ENCODE assay signal across 16 cellular contexts in the genomic region with DNA sequence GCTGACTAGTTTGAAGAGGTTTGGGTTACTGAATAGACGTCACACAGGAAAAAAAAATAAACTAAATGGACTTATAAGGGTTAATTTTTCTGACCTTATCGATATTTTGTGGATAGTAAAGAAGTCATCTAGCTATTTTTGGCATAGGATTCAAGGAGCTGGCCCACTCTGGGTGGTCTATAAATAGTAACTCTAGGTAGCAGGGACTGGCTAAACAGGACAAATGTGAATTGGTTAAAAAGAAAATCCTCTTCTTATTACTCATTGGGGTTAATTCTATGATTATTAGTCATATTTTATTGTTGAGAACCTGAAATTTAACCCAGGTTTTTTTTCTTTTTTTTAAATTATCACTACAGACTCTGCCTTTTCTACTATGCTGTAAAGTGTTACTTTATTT.
DNase-seq lines count a peak whose midpoint lies in the region; ATAC-seq, FAIRE-seq and TF ChIP-seq lines count a peak whose summit lies in the region.
"Had no signal": no experiment of that assay in that cellular context is flagged by ENCODE, and none has a peak within 500 bp of the region (broad histone marks: within the 10 kb centered on the region; RNA-seq: fewer than 3 reads in every experiment).

No MANE protein-coding gene starts in this region.

- no peak overlapping the region for H3K9ac ChIP-seq in IMR-90 (ENCODE audit: low read depth, low read length)
- H3K9ac ChIP-seq in astrocyte (ENCODE audit: low read length): no peak overlapping the region
- H3K9ac ChIP-seq: BLaER1 treated with 17β-estradiol and CSF1 and Interleukin-3, amounts not matched to agents 10 nM and 100 nM had no signal

- no peak overlapping the region for H2AK9ac ChIP-seq in IMR-90 (replicated peaks; ENCODE audit: low read depth, low read length, poor library complexity)

- H3K36me3 ChIP-seq in IMR-90 (ENCODE audit: control insufficient read depth, insufficient read depth, low read length) (no peaks in the 10 kb centered on the region), astrocyte (ENCODE audit: insufficient read depth, low read length) (no peaks in the 10 kb centered on the region), psoas muscle (ENCODE audit: insufficient read depth in 1 of 2, low read depth in 1 of 2) (peaks cover 0 to 21% of the 10 kb centered on the region in 2 donors)

- WGBS in IMR-90 (ENCODE audit: extremely low coverage in 2 of 2, insufficient read length in 1 of 2), 2 experiments: 18% methylated on average over 2 of the region's 2 CpGs; no CpG with 5 or more reads in 1 of the 2 experiments
- 35 to 45% (median 44%) methylated on average over 2 of the region's 2 CpGs for WGBS in psoas muscle, 3 donors

- POLR2A ChIA-PET in IMR-90 (lab: Charles Lee; ENCODE audit: unreplicated experiment): no interaction called here
- POLR2A ChIA-PET in CD4-positive, alpha-beta T cell (lab: Charles Lee): no interaction called here

- DNase-seq in ELR (ENCODE audit: low read depth) (peak; percentile 46), IMR-90 (peak; percentile 56), astrocyte (ENCODE audit: low read depth) (peak; percentile 59), psoas muscle (no peak)
- no peak for DNase-seq in CD4-positive, alpha-beta T cell
- DNase-seq: H9, KBM-7, NCI-H1105 treated with DMSO at 0.1 percent for 48 hours, NCI-H187, T-cell had no signal

- no peak overlapping the region for H2BK15ac ChIP-seq in IMR-90 (ENCODE audit: low read depth, low read length)

- no peak overlapping the region for H3K4me3 Mint-ChIP-seq in astrocyte (ENCODE audit: unreplicated experiment)
- H3K4me3 Mint-ChIP-seq in CD4-positive, alpha-beta T cell: no peak overlapping the region
- H3K4me3 Mint-ChIP-seq: H9, T-cell had no signal

- no peak for TF ChIP-seq POLR2A in IMR-90 (IDR thresholded peaks at IDR 0.05; ENCODE audit: low read depth, low read length)

- CTCF ChIA-PET in IMR-90 (lab: Yijun Ruan, JAX): no interaction called here
- CTCF ChIA-PET in CD4-positive, alpha-beta T cell (lab: Charles Lee): no interaction called here

- no peaks in the 10 kb centered on the region for H3K9me1 ChIP-seq in IMR-90 (ENCODE audit: insufficient read depth, low read length)

- H3K36me3 Mint-ChIP-seq in astrocyte (ENCODE audit: low read depth, unreplicated experiment): peaks cover 10% of the 10 kb centered on the region
- H3K36me3 Mint-ChIP-seq in CD4-positive, alpha-beta T cell (ENCODE audit: low read depth): peaks cover 79% of the 10 kb centered on the region

- H3K14ac ChIP-seq in IMR-90 (replicated peaks; ENCODE audit: low read depth, low read length): no peak overlapping the region

- H4K5ac ChIP-seq in IMR-90 (ENCODE audit: low read depth, low read length): no peak overlapping the region

- H4K20me1 ChIP-seq in IMR-90 (ENCODE audit: insufficient read depth, low read length) (no peaks in the 10 kb centered on the region), astrocyte (ENCODE audit: insufficient read depth, low read length) (no peaks in the 10 kb centered on the region)

- H2AK5ac ChIP-seq in IMR-90 (ENCODE audit: low read depth, low read length): no peak overlapping the region

- H3K18ac ChIP-seq in IMR-90 (ENCODE audit: low read depth, low read length): no peak overlapping the region

- H3K4me3 ChIP-seq in IMR-90 (ENCODE audit: insufficient read depth, low read depth, low read length) (no peak overlapping the region), astrocyte (ENCODE audit: insufficient read depth, low read depth, low read length) (no peak overlapping the region), psoas muscle (no peak overlapping the region)
- H3K4me3 ChIP-seq: BLaER1 treated with 17β-estradiol and CSF1 and Interleukin-3, amounts not matched to agents 10 nM and 100 nM; SJSA1 had no signal

- H3K9me3 ChIP-seq in IMR-90 (ENCODE audit: control insufficient read depth, insufficient read depth, low read length) (no peaks in the 10 kb centered on the region), astrocyte (ENCODE audit: insufficient read depth, low read depth, low read length) (no peaks in the 10 kb centered on the region), psoas muscle (no peaks in the 10 kb centered on the region)
- no peaks in the 10 kb centered on the region for H3K9me3 ChIP-seq in CD4-positive, alpha-beta T cell (ENCODE audit: control insufficient read depth, low read length)
- H3K9me3 ChIP-seq: SJSA1 had no signal

- no peaks in the 10 kb centered on the region for H3K27me3 ChIP-seq in IMR-90 (ENCODE audit: control insufficient read depth, insufficient read depth, low read length)
- no peaks in the 10 kb centered on the region for H3K27me3 ChIP-seq in astrocyte (ENCODE audit: insufficient read depth, low read length)
- no peaks in the 10 kb centered on the region for H3K27me3 ChIP-seq in psoas muscle (ENCODE audit: insufficient read depth in 3 of 3, low read length in 2 of 3)
- H3K27me3 ChIP-seq in CD4-positive, alpha-beta T cell (ENCODE audit: control insufficient read depth, insufficient read depth, low read length): no peaks in the 10 kb centered on the region
- H3K27me3 ChIP-seq: BLaER1 treated with 17β-estradiol and CSF1 and Interleukin-3, amounts not matched to agents 10 nM and 100 nM; SJSA1 had no signal

- H3K27ac ChIP-seq in IMR-90 (ENCODE audit: insufficient read depth, low read length) (no peak overlapping the region), astrocyte (ENCODE audit: low read depth, low read length) (no peak overlapping the region), psoas muscle (no peak overlapping the region)
- H3K27ac ChIP-seq in CD4-positive, alpha-beta T cell (ENCODE audit: low read depth, low read length): no peak overlapping the region
- H3K27ac ChIP-seq: BLaER1 treated with 17β-estradiol and CSF1 and Interleukin-3, amounts not matched to agents 10 nM and 100 nM; SJSA1 had no signal

- no peak for FAIRE-seq in astrocyte (lab: Jason Lieb, UNC)
- FAIRE-seq: GM18507, RCC 7860 had no signal

- no peak overlapping the region for H3K56ac ChIP-seq in IMR-90 (ENCODE audit: extremely low read depth, insufficient read depth, low read length)

- no peak overlapping the region for H2BK5ac ChIP-seq in IMR-90 (ENCODE audit: low read depth, low read length, poor library complexity, severe bottlenecking)

- 0 out of 4 replicates have a peak, but pooled peaks cover 0 to 6% of the 10 kb centered on the region in 2 experiments for H3K79me1 ChIP-seq in IMR-90 (ENCODE audit: low read depth in 1 of 2, low read length in 2 of 2)

- H2BK120ac ChIP-seq in IMR-90 (ENCODE audit: low read depth, low read length): no peak overlapping the region

- H3K9me3 Mint-ChIP-seq in astrocyte (ENCODE audit: unreplicated experiment): peaks cover 3% of the 10 kb centered on the region
- H3K9me3 Mint-ChIP-seq in CD4-positive, alpha-beta T cell: no peaks in the 10 kb centered on the region
- H3K9me3 Mint-ChIP-seq: T-cell had no signal

- no peak overlapping the region for H2BK20ac ChIP-seq in IMR-90 (ENCODE audit: low read depth, low read length)

- no peak overlapping the region for H4K8ac ChIP-seq in IMR-90 (ENCODE audit: low read depth in 2 of 2, low read length in 2 of 2)

- no peak overlapping the region for H4K91ac ChIP-seq in IMR-90 (ENCODE audit: insufficient read depth, low read depth, low read length)

- H3K79me2 ChIP-seq in astrocyte (ENCODE audit: insufficient read depth, low read length): no peaks in the 10 kb centered on the region

- no peak overlapping the region for H3K4me2 ChIP-seq in IMR-90 (ENCODE audit: low read depth, low read length)
- H3K4me2 ChIP-seq in astrocyte (ENCODE audit: low read length): no peak overlapping the region
- H3K4me2 ChIP-seq: BLaER1 treated with 17β-estradiol and CSF1 and Interleukin-3, amounts not matched to agents 10 nM and 100 nM had no signal

- no peak overlapping the region for H3K27ac Mint-ChIP-seq in astrocyte (ENCODE audit: unreplicated experiment)
- H3K27ac Mint-ChIP-seq in CD4-positive, alpha-beta T cell: no peak overlapping the region
- H3K27ac Mint-ChIP-seq: H9, T-cell had no signal

- no peak overlapping the region for H3K4ac ChIP-seq in IMR-90 (ENCODE audit: low read depth, low read length)

- H3K4me1 ChIP-seq in IMR-90 (ENCODE audit: control insufficient read depth, insufficient read depth, low read length) (no peaks in the 10 kb centered on the region; the same call in 1 of the 2 replicates), astrocyte (ENCODE audit: insufficient read depth, low read length) (peaks cover 4% of the 10 kb centered on the region), psoas muscle (peaks cover 10% of the 10 kb centered on the region)
- H3K4me1 ChIP-seq: BLaER1 treated with 17β-estradiol and CSF1 and Interleukin-3, amounts not matched to agents 10 nM and 100 nM; SJSA1 had no signal

- TF ChIP-seq CTCF in IMR-90 (conservative IDR thresholded peaks at IDR 0.05; ENCODE audit: low read depth, low read length) (no peak), astrocyte (IDR thresholded peaks at IDR 0.05; ENCODE audit: insufficient read depth, low read depth, low read length) (no peak), psoas muscle (IDR thresholded peaks at IDR 0.05) (no peak)
- no peak for TF ChIP-seq CTCF in CD4-positive, alpha-beta T cell (IDR thresholded peaks at IDR 0.05)

- TF ChIP-seq RAD21 in IMR-90 (IDR thresholded peaks at IDR 0.05; ENCODE audit: low read length): no peak

- BruUV-seq in IMR-90 (replicated peaks; lab: Mats Ljungman, UMichigan): no TSS peak

- H3K27me3 Mint-ChIP-seq in astrocyte (ENCODE audit: low read depth, unreplicated experiment): no peaks in the 10 kb centered on the region
- no peaks in the 10 kb centered on the region for H3K27me3 Mint-ChIP-seq in CD4-positive, alpha-beta T cell
- H3K27me3 Mint-ChIP-seq: T-cell had no signal

- in situ Hi-C loops in IMR-90 (cut with MboI; ENCODE audit: low sequenced_read_pairs): no loop called here

- dilution Hi-C loops in IMR-90 (cut with HindIII; ENCODE audit: low sequenced_read_pairs, unreplicated experiment): no loop called here

- H2AFZ ChIP-seq in IMR-90 (replicated peaks; ENCODE audit: low read length, poor library complexity) (no peak overlapping the region), astrocyte (ENCODE audit: low read depth, low read length) (no peak overlapping the region)

- ATAC-seq in IMR-90 (ENCODE audit: low read depth) (no peak), psoas muscle (peak in 3 of 4 donors; percentile 51 to 78 (median 58)), GM19324 (IDR thresholded peaks at IDR 0.05; ENCODE audit: low FRiP score, unreplicated experiment) (no peak), HG02884 (IDR thresholded peaks at IDR 0.05; ENCODE audit: unreplicated experiment) (no peak)
- no peak for ATAC-seq in CD4-positive, alpha-beta T cell (ENCODE audit: poor library complexity)
- ATAC-seq: T-cell had no signal

- intact Hi-C loops in IMR-90 (cut with micrococcal nuclease) (no loop called here), psoas muscle (cut with DNase I) (no loop called here)
- intact Hi-C loops in CD4-positive, alpha-beta T cell (cut with DNase I, micrococcal nuclease): no loop called here

- no peak overlapping the region for H3K23ac ChIP-seq in IMR-90 (ENCODE audit: low read depth, low read length)

- H3K4me1 Mint-ChIP-seq in astrocyte (ENCODE audit: low read depth, unreplicated experiment): no peaks in the 10 kb centered on the region
- H3K4me1 Mint-ChIP-seq in CD4-positive, alpha-beta T cell (ENCODE audit: low read depth): peaks cover 24% of the 10 kb centered on the region

TF ChIP-seq in IMR-90, 13 proteins besides CTCF, POLR2A, EP300 and RAD21 (continues in another document):
- TF ChIP-seq NFE2L2 (IDR thresholded peaks at IDR 0.05; ENCODE audit: low read depth, low read length) (no peak), SMC3 (IDR thresholded peaks at IDR 0.05; ENCODE audit: low read depth, low read length) (no peak), RFX5 (IDR thresholded peaks at IDR 0.05; ENCODE audit: low read depth, low read length) (no peak)

Comparison
In these comparisons a context has a peak if more than half of its experiments do, and no peak if none do; other contexts are left out.
1. DNase-seq: peak in ELR (single experiment), IMR-90 (single experiment) and astrocyte (single experiment); none in psoas muscle (0 of 2) and CD4-positive, alpha-beta T cell (0 of 10).
2. ATAC-seq: peak in psoas muscle (3 of 4); none in IMR-90 (single experiment), GM19324 (single experiment), CD4-positive, alpha-beta T cell (single experiment) and HG02884 (single experiment).